In the genomic region with DNA sequence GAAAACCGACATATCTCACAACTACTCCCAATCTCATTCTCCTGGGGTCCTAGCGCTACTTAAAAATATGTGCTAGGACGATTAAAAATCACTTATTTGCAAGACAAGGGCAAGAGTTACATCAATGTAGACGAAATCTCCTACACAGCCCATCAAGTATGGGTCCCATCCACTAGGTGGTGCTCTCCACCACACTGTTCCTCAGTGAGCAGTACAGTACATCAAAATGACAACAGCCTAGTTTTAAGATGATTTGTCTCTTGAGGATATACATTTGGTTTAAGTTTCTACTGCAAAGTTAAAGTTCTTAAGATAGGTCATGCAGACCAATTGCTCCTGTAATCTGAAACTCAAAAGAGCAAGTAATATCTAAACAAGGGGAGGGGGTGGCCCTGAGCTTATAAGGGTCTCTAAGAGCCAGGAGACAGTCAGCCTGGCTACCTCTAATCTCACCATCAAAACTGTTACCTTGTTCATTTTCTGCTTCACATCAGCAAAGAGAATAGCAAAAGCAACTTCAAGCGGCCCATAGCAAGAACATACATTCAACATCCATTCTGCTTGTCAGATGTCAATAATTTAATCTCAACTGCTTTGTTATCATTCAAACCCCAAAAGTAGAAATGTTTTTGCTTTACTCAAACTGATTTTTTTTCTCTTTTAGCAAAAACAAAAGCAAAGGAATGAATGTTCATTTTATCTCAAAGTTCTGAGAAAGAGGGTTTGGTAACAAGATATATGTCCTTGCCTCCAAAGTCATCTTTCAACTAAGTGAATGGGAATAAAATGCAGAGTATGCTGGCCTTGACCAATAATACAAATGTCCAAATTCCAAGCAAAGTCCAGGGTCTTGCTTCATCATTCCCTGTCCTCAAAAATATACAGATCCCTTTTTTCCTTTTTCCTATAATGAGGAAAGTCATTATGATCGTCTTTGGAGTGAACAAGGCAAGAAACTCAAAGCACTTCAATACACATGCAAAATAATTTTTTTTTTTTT, we compare ENCODE assay signal across 8 cellular contexts. TPM values are rescaled to one million over a fixed set of nuclear protein-coding genes. Genes with fewer than 3 reads are reported as not detected.
DNase-seq lines count a peak whose midpoint lies in the region; ATAC-seq, FAIRE-seq and TF ChIP-seq lines count a peak whose summit lies in the region.

No MANE protein-coding gene starts in this region.

- RAD21 ChIA-PET in GM12878 (lab: Charles Lee; ENCODE audit: unreplicated experiment), result interaction anchor here (0.7 to 6.1 kb wide), 7 partner anchors 16 to 391 kb away, joined by 3 to 58 read pairs (median 4); partner anchors contain the start of gene STX18

- TF ChIP-seq RAD21 in GM12878 (IDR thresholded peaks at IDR 0.05; ENCODE audit: insufficient read depth, low read depth, low read length), result peak; percentile 96

- H3K79me2 ChIP-seq in MM.1S (ENCODE audit: low read length) (peaks cover 72% of the 10 kb centered on the region), GM12878 (ENCODE audit: control insufficient read depth, insufficient read depth, low read length) (peaks cover 14% of the 10 kb centered on the region)

- BruUV-seq in GM12878 (replicated peaks; lab: Mats Ljungman, UMichigan), result no TSS peak

- H3K27me3 ChIP-seq in MM.1S (replicated peaks; ENCODE audit: insufficient read depth, low read length), result no peaks in the 10 kb centered on the region
- H3K27me3 ChIP-seq in GM12878 (replicated peaks in 1 of 2; ENCODE audit: control insufficient read depth in 2 of 2, insufficient read depth in 2 of 2, low read length in 1 of 2), result no peaks in the 10 kb centered on the region

- H3K4me3 ChIP-seq in HEK293 (ENCODE audit: low read depth, low read length) (no peak overlapping the region), MM.1S (ENCODE audit: low read length) (no peak overlapping the region), GM12878 (no peak overlapping the region)

- H3K9me3 ChIP-seq in HEK293 (ENCODE audit: control insufficient read depth, insufficient read depth, low read depth, low read length) (no peaks in the 10 kb centered on the region), MM.1S (replicated peaks; ENCODE audit: insufficient read depth, low read length) (no peaks in the 10 kb centered on the region), GM12878 (replicated peaks; ENCODE audit: control insufficient read depth, insufficient read depth, low read length) (no peaks in the 10 kb centered on the region)

- H3K36me3 ChIP-seq in HEK293 (ENCODE audit: control insufficient read depth in 2 of 2, insufficient read depth in 1 of 2, low read length in 2 of 2) (no peaks in the 10 kb centered on the region), MM.1S (replicated peaks; ENCODE audit: insufficient read depth, low read length) (no peaks in the 10 kb centered on the region), GM12878 (ENCODE audit: control insufficient read depth in 2 of 2, insufficient read depth in 2 of 2, low read length in 1 of 2) (no peaks in the 10 kb centered on the region)

- no peak for TF ChIP-seq CTCF in HEK293 (tag by site-specific recombination; IDR thresholded peaks at IDR 0.05)
- TF ChIP-seq CTCF in MM.1S (IDR thresholded peaks at IDR 0.05; ENCODE audit: low read length), result peak; percentile 94
- peak; percentile 86 to 95 (median 94) for TF ChIP-seq CTCF in GM12878 (IDR thresholded peaks at IDR 0.05 in 2 of 3, conservative IDR thresholded peaks at IDR 0.05 in 1 of 3; ENCODE audit: control insufficient read depth in 2 of 3, extremely low read depth in 1 of 3, insufficient read depth in 1 of 3, low read depth in 3 of 3, low read length in 3 of 3)

- intact Hi-C loops in GM12878 (cut with micrococcal nuclease; ENCODE audit: unreplicated experiment), result loop anchor here (1.0 to 5.0 kb wide), 5 partner anchors 54 to 507 kb away; partner anchors contain the start of gene STX18

- ATAC-seq in GM12878, result peak; percentile 89

- H3F3A ChIP-seq in MM.1S (ENCODE audit: insufficient read depth, low read length), result peaks cover 20% of the 10 kb centered on the region; the same call in 1 of the 2 replicates

- CTCF ChIA-PET in HEK293 (lab: Yijun Ruan, JAX), result interaction anchor here (0.7 to 2.3 kb wide), 11 partner anchors 10 to 1737 kb away, joined by 3 to 16 read pairs (median 3); no protein-coding TSS in a partner anchor
- CTCF ChIA-PET in GM12878 (lab: Yijun Ruan, JAX), result interaction anchor here (0.6 to 4.8 kb wide), 28 partner anchors 9 to 1153 kb away, joined by 3 to 40 read pairs (median 4); partner anchors contain the start of gene STX18

- H4K20me1 ChIP-seq in MM.1S (ENCODE audit: insufficient read depth, low read length) (no peaks in the 10 kb centered on the region), GM12878 (ENCODE audit: control insufficient read depth, insufficient read depth) (no peaks in the 10 kb centered on the region)

- no peaks in the 10 kb centered on the region for H3K9me2 ChIP-seq in MM.1S (replicated peaks; ENCODE audit: insufficient read depth, low read length)

- 27% methylated on average over 6 of the region's 6 CpGs for WGBS in GM12878 (ENCODE audit: insufficient coverage, insufficient replicate concordance, low lambda C conversion rate, missing lambda C conversion rate)

- peak; percentile 88 for FAIRE-seq in GM12878 (lab: Jason Lieb, UNC)

- H3K4me2 ChIP-seq in MM.1S (ENCODE audit: low read depth, low read length), result no peak overlapping the region
- H3K4me2 ChIP-seq in GM12878 (ENCODE audit: control insufficient read depth, insufficient read depth), result no peak overlapping the region

- H3K27ac ChIP-seq in HEK293 (ENCODE audit: extremely low read depth, low read depth, low read length), result no peak overlapping the region
- peak overlapping the region; percentile 6; the same call in 1 of the 2 replicates for H3K27ac ChIP-seq in MM.1S (ENCODE audit: low read length)
- 0 out of 2 replicates have a peak overlapping the region, but pooled peaks have one; percentile 9 for H3K27ac ChIP-seq in GM12878 (ENCODE audit: control insufficient read depth, insufficient read depth)

- H2AFZ ChIP-seq in MM.1S (ENCODE audit: low read length) (no peak overlapping the region), GM12878 (ENCODE audit: control insufficient read depth, low read depth, low read length) (no peak overlapping the region)

- H3K9ac ChIP-seq in MM.1S (ENCODE audit: low read length) (no peak overlapping the region), GM12878 (ENCODE audit: control insufficient read depth, insufficient read depth, low read length) (no peak overlapping the region)

- H3K4me1 ChIP-seq in HEK293 (ENCODE audit: control insufficient read depth, insufficient read depth, low read length) (no peaks in the 10 kb centered on the region; the same call in 1 of the 2 replicates), MM.1S (ENCODE audit: low read length) (peaks cover 22% of the 10 kb centered on the region), GM12878 (ENCODE audit: control insufficient read depth, insufficient read depth, low read length) (peaks cover 23% of the 10 kb centered on the region; the same call in 1 of the 2 replicates)

- SMC1A ChIA-PET in GM12878 (lab: Charles Lee; ENCODE audit: uncharacterized antibody, unreplicated experiment), result interaction anchor here (1.1 to 10.3 kb wide), 17 partner anchors 10 to 394 kb away, joined by 3 to 131 read pairs (median 4); partner anchors contain the start of gene STX18

- POLR2A ChIA-PET in HEK293 (lab: Yijun Ruan, JAX) (no interaction called here), GM12878 (lab: Charles Lee) (no interaction called here)

- no peak for TF ChIP-seq EP300 in GM12878 (IDR thresholded peaks at IDR 0.05; ENCODE audit: borderline replicate concordance in 1 of 2, control insufficient read depth in 1 of 2, low read depth in 2 of 2, low read length in 2 of 2)

- in situ Hi-C loops in GM12878 (cut with MboI), result loop anchor here (5.0 to 10.0 kb wide), 2 partner anchors 504 to 1326 kb away; no protein-coding TSS in a partner anchor

- TF ChIP-seq POLR2A in GM12878 (IDR thresholded peaks at IDR 0.05; ENCODE audit: low read depth, low read length), result no peak

- DNase-seq in NCI-H2081 (lab: John Stamatoyannopoulos, UW) (peak; percentile 59 to 72), NCI-H2081 treated with DMSO at 0.1 percent for 48 hours (lab: John Stamatoyannopoulos, UW) (no peak), MM.1S (peak; percentile 83), T1000 (lab: John Stamatoyannopoulos, UW) (peak; percentile 10), GM12878 (ENCODE audit: low read depth, low spot score) (peak; percentile 63), iPS-NIHi11 (ENCODE audit: low spot score) (peak; percentile 63)
- DNase-seq in stimulated activated CD4-positive, alpha-beta T cell treated with anti-CD3 and anti-CD28 coated beads, Interleukin-15, amount 100 ng/mL, for 1 hour (ENCODE audit: low read depth in 1 of 2, low spot score in 1 of 2), result peak; percentile 26 to 40

TF ChIP-seq in HEK293, 187 proteins besides CTCF, POLR2A, EP300 and RAD21 (continues in another document):
- TF ChIP-seq ZNF654 (tag by site-specific recombination; IDR thresholded peaks at IDR 0.05; ENCODE audit: low read depth) (peak; percentile 87), ZEB2 (tag by site-specific recombination; IDR thresholded peaks at IDR 0.05) (peak; percentile 47; the same call in 1 of the 2 replicates), ZNF660 (tag by site-specific recombination; IDR thresholded peaks at IDR 0.05) (no peak), GLI4 (tag by site-specific recombination; IDR thresholded peaks at IDR 0.05) (no peak)

TF ChIP-seq in GM12878, 131 proteins besides CTCF, POLR2A, EP300 and RAD21:
- TF ChIP-seq YY1 (IDR thresholded peaks at IDR 0.05; ENCODE audit: low read depth, low read length) (0 out of 2 replicates have a peak, but pooled peaks have one; percentile 36), HDGF (IDR thresholded peaks at IDR 0.05) (no peak), POU2F2 (IDR thresholded peaks at IDR 0.05; ENCODE audit: borderline replicate concordance, low read depth, low read length) (peak; percentile 43; the same call in 1 of the 3 replicates), SMC3 (IDR thresholded peaks at IDR 0.05; ENCODE audit: borderline replicate concordance, low read length) (peak; percentile 93)

RNA-seq across cellular contexts. Expression of gene STX18, which starts 53.1 kb away (rescaled TPM):
- 117 and 126 TPM in 2 replicates for total RNA-seq in GM12878 (2013; cell fraction: nucleolus; rRNA removed)
- total RNA-seq in GM12878 (2014; rRNA removed) (21.3 and 22.0 TPM in 2 replicates), GM12878 (2014; rRNA removed; fragmentation: Illumina TruSeq; extraction: Trizol) (29.5 and 30.4 TPM in 2 replicates), GM12878 (2021) (25.5 and 26.0 TPM in 2 replicates)
- polyA plus RNA-seq in GM12878 (2011; ENCODE audit: low read depth), result 18.0 TPM
- polyA plus RNA-seq in GM12878 (2011; rRNA removed) (38.8 and 50.8 TPM in 2 replicates), GM12878 (2014; fragmentation: Illumina TruSeq; extraction: Trizol) (46.6 and 48.9 TPM in 2 replicates), GM12878 (2014; fragmentation: Nextera tagmentation; extraction: Ambion mirVana) (10 to 100 TPM in 1 of 2 experiments, 1 to 10 TPM in 1; 8.2 to 13.6 TPM), GM12878 (2014; rRNA removed) (29.6 and 32.7 TPM in 2 replicates), GM12878 (2016; fragmentation: Nextera tagmentation; extraction: Ambion mirVana) (10 to 100 TPM; 31.7 to 33.2 TPM)
- 29.1 and 32.3 TPM in 2 replicates for polyA plus RNA-seq in GM12878 (2011; cell fraction: cytosol; rRNA removed)
- 49.8 and 49.9 TPM in 2 replicates for polyA plus RNA-seq in GM12878 (2011; cell fraction: nucleus; rRNA removed)
- 21.1 and 22.0 TPM in 2 replicates for polyA plus RNA-seq in GM12878 (2012)
- polyA minus RNA-seq in GM12878 (2011; rRNA and poly(A)+ RNA removed), result 28.1 and 33.5 TPM in 2 replicates
- 7.4 and 7.9 TPM in 2 replicates for polyA minus RNA-seq in GM12878 (2011; cell fraction: cytosol; rRNA and poly(A)+ RNA removed)
- polyA minus RNA-seq in GM12878 (2011; cell fraction: nucleus; rRNA and poly(A)+ RNA removed), result 21.4 and 36.7 TPM in 2 replicates
